In the genomic region with DNA sequence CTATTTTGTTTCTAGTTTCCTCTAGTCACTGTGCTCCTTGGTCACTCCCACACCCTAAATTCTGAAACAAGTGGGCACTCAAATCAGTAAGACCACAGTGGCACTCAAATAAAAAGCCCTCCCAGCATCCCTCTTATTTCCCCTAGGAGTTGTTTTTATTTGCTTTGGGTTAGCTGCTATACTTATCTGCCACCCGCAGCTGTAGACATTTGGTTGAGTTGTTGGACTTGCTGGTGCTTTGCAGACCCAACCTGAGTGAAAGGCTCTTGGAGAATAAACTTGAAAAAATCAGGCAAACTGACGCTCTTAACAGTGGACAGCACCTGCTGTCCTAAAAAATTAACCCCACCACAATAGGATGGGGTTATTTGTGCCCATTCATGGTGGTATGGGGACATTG, we compare ENCODE assay signal across 16 cellular contexts.
"Had no signal": no experiment of that assay in that cellular context is flagged by ENCODE, and none has a peak within 500 bp of the region (broad histone marks: within the 10 kb centered on the region; RNA-seq: fewer than 3 reads in every experiment).

No MANE protein-coding gene starts in this region.

- H3K27ac Mint-ChIP-seq: activated CD4-positive, alpha-beta memory T cell treated with anti-CD3 and anti-CD28 coated beads, Interleukin-2, amount 10 ng/mL, durations not matched to agents 7 days and 5 days; activated CD4-positive, alpha-beta T cell treated with anti-CD3 and anti-CD28 coated beads for 36 hours; activated T-cell treated with anti-CD3 and anti-CD28 coated beads, Interleukin-2, amount 50 U/mL, for 72 hours; dendritic cell treated with granulocyte-macrophage colony-stimulating factor and Interleukin-4, amounts not matched to agents 40 ng/mL and 50 ng/mL, for 4 days had no signal

- H3K9me3 ChIP-seq: heart left ventricle, psoas muscle, sigmoid colon, suprapubic skin, upper lobe of right lung had no signal

- H3K27ac ChIP-seq: heart left ventricle, psoas muscle, suprapubic skin, upper lobe of right lung, WERI-Rb-1 had no signal

- H3K4me3 ChIP-seq: heart left ventricle, psoas muscle, sigmoid colon, suprapubic skin, upper lobe of right lung had no signal

- H3K27me3 ChIP-seq: heart left ventricle, sigmoid colon, suprapubic skin, upper lobe of right lung had no signal

- H3K36me3 ChIP-seq: heart left ventricle, sigmoid colon, suprapubic skin, upper lobe of right lung, WERI-Rb-1 had no signal

- H3K4me1 ChIP-seq: heart left ventricle, psoas muscle, sigmoid colon, suprapubic skin, upper lobe of right lung had no signal

- ATAC-seq: activated CD4-positive, alpha-beta T cell treated with anti-CD3 and anti-CD28 coated beads for 36 hours; activated T-cell treated with anti-CD3 and anti-CD28 coated beads, Interleukin-2, amount 50 U/mL, for 72 hours; heart left ventricle; left ventricle myocardium superior; stimulated activated naive CD8-positive, alpha-beta T cell treated with anti-CD3 and anti-CD28 coated beads, Interleukin-15, Interleukin-2, amounts not matched to agents 100 U/mL and 50 U/mL, for 24 hours; upper lobe of right lung had no signal

- H3K4me3 Mint-ChIP-seq: activated CD4-positive, alpha-beta memory T cell treated with anti-CD3 and anti-CD28 coated beads, Interleukin-2, amount 10 ng/mL, durations not matched to agents 7 days and 5 days; activated CD4-positive, alpha-beta T cell treated with anti-CD3 and anti-CD28 coated beads for 36 hours; activated T-cell treated with anti-CD3 and anti-CD28 coated beads, Interleukin-2, amount 50 U/mL, for 72 hours; central memory CD8-positive, alpha-beta T cell; dendritic cell treated with granulocyte-macrophage colony-stimulating factor and Interleukin-4, amounts not matched to agents 40 ng/mL and 50 ng/mL, for 4 days had no signal

- H3K27me3 Mint-ChIP-seq: activated CD4-positive, alpha-beta memory T cell treated with anti-CD3 and anti-CD28 coated beads, Interleukin-2, amount 10 ng/mL, durations not matched to agents 7 days and 5 days; activated CD4-positive, alpha-beta T cell treated with anti-CD3 and anti-CD28 coated beads for 36 hours; central memory CD8-positive, alpha-beta T cell; dendritic cell treated with granulocyte-macrophage colony-stimulating factor and Interleukin-4, amounts not matched to agents 40 ng/mL and 50 ng/mL, for 4 days had no signal

- DNase-seq: activated CD4-positive, alpha-beta memory T cell treated with anti-CD3 and anti-CD28 coated beads, Interleukin-2, amount 10 ng/mL, durations not matched to agents 7 days and 5 days; activated CD4-positive, alpha-beta T cell treated with anti-CD3 and anti-CD28 coated beads for 36 hours; activated T-cell treated with anti-CD3 and anti-CD28 coated beads, Interleukin-2, amount 50 U/mL, for 72 hours; foreskin fibroblast; kidney; left ventricle myocardium superior; mesendoderm; psoas muscle; stimulated activated naive CD8-positive, alpha-beta T cell treated with anti-CD3 and anti-CD28 coated beads, Interleukin-15, Interleukin-2, amounts not matched to agents 100 U/mL and 50 U/mL, for 24 hours; upper lobe of right lung; WERI-Rb-1 had no signal

- H3K4me1 Mint-ChIP-seq: activated CD4-positive, alpha-beta memory T cell treated with anti-CD3 and anti-CD28 coated beads, Interleukin-2, amount 10 ng/mL, durations not matched to agents 7 days and 5 days; activated CD4-positive, alpha-beta T cell treated with anti-CD3 and anti-CD28 coated beads for 36 hours; central memory CD8-positive, alpha-beta T cell had no signal

- FAIRE-seq: kidney had no signal

- H3K9me3 Mint-ChIP-seq: activated T-cell treated with anti-CD3 and anti-CD28 coated beads, Interleukin-2, amount 50 U/mL, for 72 hours; central memory CD8-positive, alpha-beta T cell had no signal
